21 cellular contexts compared by ENCODE assay signal in the genomic region with DNA sequence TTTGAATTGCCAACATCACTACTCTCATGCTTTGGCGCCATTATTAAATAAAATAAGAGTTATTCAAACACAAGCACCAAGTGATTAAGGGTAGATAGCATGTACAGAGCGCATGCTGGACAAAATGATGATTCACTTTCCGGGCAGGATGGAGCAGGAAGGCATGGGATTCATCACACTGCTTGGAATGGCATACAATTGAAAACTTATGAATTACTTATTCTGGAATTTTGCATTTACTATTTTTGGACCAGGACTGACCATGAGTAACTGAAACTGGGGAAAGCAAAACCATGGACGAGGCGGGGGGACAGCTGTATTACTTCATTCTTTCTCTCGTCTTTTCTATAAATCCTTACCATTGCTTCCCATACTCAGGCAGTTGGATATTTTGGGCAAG. TPM values are rescaled to one million over a fixed set of nuclear protein-coding genes. Genes with fewer than 3 reads are reported as not detected.
A peak's percentile ranks its signal among the peaks of the same experiment; 100 is the strongest.
DNase-seq lines count a peak whose midpoint lies in the region; ATAC-seq and TF ChIP-seq lines count a peak whose summit lies in the region.
"Had no signal": no experiment of that assay in that cellular context is flagged by ENCODE, and none has a peak within 500 bp of the region (broad histone marks: within the 10 kb centered on the region; RNA-seq: fewer than 3 reads in every experiment).

No MANE protein-coding gene starts in this region.

- peak overlapping the region; percentile 82 for H3K27ac ChIP-seq in AG04450 (ENCODE audit: low read depth, low read length)
- no peak overlapping the region for H3K27ac ChIP-seq in spleen
- H3K27ac ChIP-seq in heart right ventricle = no peak overlapping the region
- H3K27ac ChIP-seq: BLaER1, HL-60, pancreas, PC-9, vagina had no signal

- H3K9me3 ChIP-seq in AG04450 (ENCODE audit: control insufficient read depth, insufficient read depth, low read length) (no peaks in the 10 kb centered on the region), spleen (no peaks in the 10 kb centered on the region), heart right ventricle (no peaks in the 10 kb centered on the region)
- H3K9me3 ChIP-seq: BLaER1, pancreas, vagina had no signal

- POLR2A ChIA-PET in AG04450 (lab: Yijun Ruan, JAX) = interaction anchor here (1.0 to 1.9 kb wide), 2 partner anchors 28 to 70 kb away, joined by 4 to 13 read pairs; a partner anchor contains a TSS

- H3K4me3 ChIP-seq in AG04450 (ENCODE audit: low read depth, low read length) (peak overlapping the region; percentile 34), spleen (no peak overlapping the region), heart right ventricle (no peak overlapping the region)
- H3K4me3 ChIP-seq: BLaER1, lung, pancreas, PC-9, vagina had no signal

- H3K27me3 ChIP-seq in AG04450 (ENCODE audit: control insufficient read depth, insufficient read depth, low read length) (no peaks in the 10 kb centered on the region), spleen (replicated peaks in 1 of 7) (peaks cover 0 to 26% (median 0%) of the 10 kb centered on the region in 7 donors), heart right ventricle (peaks cover 0 to 40% (median 12%) of the 10 kb centered on the region in 7 donors)
- H3K27me3 ChIP-seq: BLaER1, vagina had no signal

- DNase-seq in AG04450 (ENCODE audit: low read depth, low spot score) = peak; percentile 78
- peak; percentile 93 for DNase-seq in HT1080 (ENCODE audit: low read depth)
- peak; percentile 81 for DNase-seq in astrocyte of the hippocampus (ENCODE audit: low read depth, low spot score)
- DNase-seq in glomerular visceral epithelial cell (ENCODE audit: extremely low spot score) = peak; percentile 81
- DNase-seq in spleen = no peak
- DNase-seq in KBM-7 = no peak
- no peak for DNase-seq in heart right ventricle
- DNase-seq: activated CD8-positive, alpha-beta T cell treated with anti-CD3 and anti-CD28 coated beads, Interleukin-2, amount 10 ng/mL, durations not matched to agents 7 days and 5 days; cortex of kidney; head of caudate nucleus; MV-4-11; NCI-H345; pancreas; PC-9; stimulated activated CD4-positive, alpha-beta T cell treated with anti-CD3 and anti-CD28 coated beads, Interleukin-1b, Interleukin-23, amount 100 ng/mL, for 48 hours; T-helper 9 cell had no signal

- TF ChIP-seq POLR2A in spleen (IDR thresholded peaks at IDR 0.05) = no peak

- WGBS in spleen, 5 donors = 80 to 94% (median 85%) methylated on average over 6 of the region's 6 CpGs
- 78 to 85% methylated on average over 6 of the region's 6 CpGs for WGBS in heart right ventricle, 2 donors

- intact Hi-C loops in spleen (cut with DNase I; ENCODE audit: low total_unique reads) = no loop called here
- intact Hi-C loops in heart right ventricle (cut with DNase I) = no loop called here

- ATAC-seq in GM18858 (IDR thresholded peaks at IDR 0.05; ENCODE audit: unreplicated experiment) = no peak
- ATAC-seq in heart right ventricle = no peak
- ATAC-seq: activated CD8-positive, alpha-beta T cell treated with anti-CD3 and anti-CD28 coated beads, Interleukin-2, amount 10 ng/mL, durations not matched to agents 7 days and 5 days; pancreas had no signal

- TF ChIP-seq CTCF in AG04450 (IDR thresholded peaks at IDR 0.05; ENCODE audit: low read depth, low read length) (no peak), spleen (IDR thresholded peaks at IDR 0.05 in 8 of 11, conservative IDR thresholded peaks at IDR 0.05 in 3 of 11) (no peak), heart right ventricle (IDR thresholded peaks at IDR 0.05) (no peak)

- in situ Hi-C loops in KBM-7 (cut with MboI; ENCODE audit: low pct_unique_long_range_greater_than_20kb, low sequenced_read_pairs) = no loop called here

- H3K36me3 ChIP-seq in spleen = no peaks in the 10 kb centered on the region
- H3K36me3 ChIP-seq in heart right ventricle = no peaks in the 10 kb centered on the region
- H3K36me3 ChIP-seq: BLaER1, pancreas, vagina had no signal

- CTCF ChIA-PET in AG04450 (lab: Charles Lee) = no interaction called here

- no peaks in the 10 kb centered on the region for H3K4me1 ChIP-seq in spleen
- no peaks in the 10 kb centered on the region for H3K4me1 ChIP-seq in heart right ventricle
- H3K4me1 ChIP-seq: BLaER1, pancreas, vagina had no signal

RNA-seq across cellular contexts. Expression of a gene that starts 28.5 kb away (rescaled TPM):
- 39.9 and 40.7 TPM in 2 replicates for polyA plus RNA-seq in AG04450 (2011; rRNA removed)
- polyA minus RNA-seq in AG04450 (2011; rRNA and poly(A)+ RNA removed) = 80.4 and 132 TPM in 2 replicates
- 2.5 and 2.7 TPM in 2 replicates for total RNA-seq in HT1080 (2014; rRNA removed; shearing (Covaris generic))
- 12.3 and 13.2 TPM in 2 replicates for polyA plus RNA-seq in HT1080 (2015; cell fraction: cytosol; rRNA removed)
- polyA plus RNA-seq in HT1080 (2015; cell fraction: nucleus; rRNA removed) = 7.1 and 8.1 TPM in 2 replicates
- total RNA-seq in spleen = under 1 TPM in 1 of 7 donors, not detected in 6; 0.06 TPM
- polyA plus RNA-seq in spleen = not detected
- 1 to 10 TPM in 1 of 10 donors, under 1 TPM in 6, not detected in 3; 0.05 to 1.0 (median 0.51) TPM for total RNA-seq in heart right ventricle
- polyA plus RNA-seq in heart right ventricle = under 1 TPM; 0.13 to 0.51 TPM
- total RNA-seq: activated CD8-positive, alpha-beta T cell treated with anti-CD3 and anti-CD28 coated beads, Interleukin-2, amount 10 ng/mL, durations not matched to agents 7 days and 5 days; pancreas; PC-9; vagina had no signal
- polyA plus RNA-seq: lung, pancreas had no signal

RNA-seq across cellular contexts. Expression of a gene that starts 40.7 kb away (rescaled TPM):
- 12.8 and 14.3 TPM in 2 replicates for polyA plus RNA-seq in AG04450 (2011; rRNA removed)
- 9.4 and 10.9 TPM in 2 replicates for polyA minus RNA-seq in AG04450 (2011; rRNA and poly(A)+ RNA removed)
- 15.0 and 18.6 TPM in 2 replicates for total RNA-seq in HT1080 (2014; rRNA removed; shearing (Covaris generic))
- 27.8 and 31.2 TPM in 2 replicates for polyA plus RNA-seq in HT1080 (2015; cell fraction: cytosol; rRNA removed)
- 82.5 and 91.3 TPM in 2 replicates for polyA plus RNA-seq in HT1080 (2015; cell fraction: nucleus; rRNA removed)
- 1 to 10 TPM; 2.7 to 5.1 (median 3.4) TPM for total RNA-seq in spleen
- polyA plus RNA-seq in spleen = 1 to 10 TPM in 2 of 3 donors, under 1 TPM in 1; 0.99 to 1.9 (median 1.2) TPM
- 1 to 10 TPM in 3 of 10 donors, under 1 TPM in 7; 0.23 to 1.9 (median 0.67) TPM for total RNA-seq in heart right ventricle
- under 1 TPM; 0.51 to 0.88 TPM for polyA plus RNA-seq in heart right ventricle

Comparison
In these comparisons a context has a peak if more than half of its experiments do, and no peak if none do; other contexts are left out.
1. DNase-seq: peak in AG04450 (single experiment), HT1080 (single experiment), astrocyte of the hippocampus (single experiment) and glomerular visceral epithelial cell (single experiment); none in spleen (single experiment), KBM-7 (single experiment) and heart right ventricle (0 of 2).